Comparison of ENCODE assay signal across 8 cellular contexts in genomic region chr1:93979718-93980319, GRCh38.
A peak's percentile ranks its signal among the peaks of the same experiment; 100 is the strongest.
DNase-seq lines count a peak whose midpoint lies in the region; ATAC-seq and TF ChIP-seq lines count a peak whose summit lies in the region.

No MANE protein-coding gene starts in this region.

- TF ChIP-seq CTCF in AG09309 (IDR thresholded peaks at IDR 0.05; ENCODE audit: control insufficient read depth, insufficient read depth, low read depth, low read length, missing control alignments) = no peak
- TF ChIP-seq CTCF in mucosa of descending colon (IDR thresholded peaks at IDR 0.05) = no peak

- H3K9me3 ChIP-seq in mucosa of descending colon = no peaks in the 10 kb centered on the region

- no peaks in the 10 kb centered on the region for H3K9me3 Mint-ChIP-seq in natural killer cell treated with Interleukin-12 subunit alpha and Interleukin-12 subunit beta and Interleukin-15 and Interleukin-18, amount 100 ng/mL, for 72 hours

- H3K4me3 ChIP-seq in AG09309 (ENCODE audit: control insufficient read depth, low read depth, low read length) = no peak overlapping the region
- no peak overlapping the region for H3K4me3 ChIP-seq in mucosa of descending colon

- ATAC-seq in mucosa of descending colon (peak; percentile 89), GM21717 (IDR thresholded peaks at IDR 0.05; ENCODE audit: unreplicated experiment) (no peak)
- ATAC-seq in natural killer cell treated with Interleukin-12 subunit alpha and Interleukin-12 subunit beta and Interleukin-15 and Interleukin-18, amount 100 ng/mL, for 72 hours = no peak

- H3K4me1 Mint-ChIP-seq in natural killer cell treated with Interleukin-12 subunit alpha and Interleukin-12 subunit beta and Interleukin-15 and Interleukin-18, amount 100 ng/mL, for 72 hours (ENCODE audit: low read depth in 2 of 2) = no peaks in the 10 kb centered on the region

- peaks cover 0 to 3% of the 10 kb centered on the region in 2 donors for H3K27me3 Mint-ChIP-seq in natural killer cell treated with Interleukin-12 subunit alpha and Interleukin-12 subunit beta and Interleukin-15 and Interleukin-18, amount 100 ng/mL, for 72 hours

- peaks cover 5% of the 10 kb centered on the region for H3K4me1 ChIP-seq in mucosa of descending colon (ENCODE audit: low read depth)

- DNase-seq in AG09309 (ENCODE audit: low read depth) (peak; percentile 97), NCI-H2171 treated with DMSO at 0.1 percent for 48 hours (lab: John Stamatoyannopoulos, UW) (peak; percentile 90), dedifferentiated amniotic fluid mesenchymal stem cell (ENCODE audit: extremely low spot score) (peak; percentile 61), mucosa of descending colon (peak in 1 of 3 donors; percentile 76), T-helper 9 cell (no peak), COLO829 (ENCODE audit: low spot score) (no peak)
- no peak for DNase-seq in natural killer cell treated with Interleukin-12 subunit alpha and Interleukin-12 subunit beta and Interleukin-15 and Interleukin-18, amount 100 ng/mL, for 72 hours (ENCODE audit: low spot score)

- no peak overlapping the region for H3K4me3 Mint-ChIP-seq in natural killer cell treated with Interleukin-12 subunit alpha and Interleukin-12 subunit beta and Interleukin-15 and Interleukin-18, amount 100 ng/mL, for 72 hours

- no peaks in the 10 kb centered on the region for H3K36me3 ChIP-seq in mucosa of descending colon (ENCODE audit: low read depth)

- no peak overlapping the region for H3K27ac Mint-ChIP-seq in natural killer cell treated with Interleukin-12 subunit alpha and Interleukin-12 subunit beta and Interleukin-15 and Interleukin-18, amount 100 ng/mL, for 72 hours

- intact Hi-C loops in mucosa of descending colon (cut with DNase I, micrococcal nuclease) = no loop called here

- H3K36me3 Mint-ChIP-seq in natural killer cell treated with Interleukin-12 subunit alpha and Interleukin-12 subunit beta and Interleukin-15 and Interleukin-18, amount 100 ng/mL, for 72 hours = no peaks in the 10 kb centered on the region

Comparison
In these comparisons a context has a peak if more than half of its experiments do, and no peak if none do; other contexts are left out.
1. DNase-seq: peak in AG09309 (single experiment), NCI-H2171 treated with DMSO at 0.1 percent for 48 hours (single experiment) and dedifferentiated amniotic fluid mesenchymal stem cell (single experiment); none in T-helper 9 cell (single experiment), COLO829 (single experiment) and natural killer cell treated with Interleukin-12 subunit alpha and Interleukin-12 subunit beta and Interleukin-15 and Interleukin-18, amount 100 ng/mL, for 72 hours (single experiment).